In the genomic region with DNA sequence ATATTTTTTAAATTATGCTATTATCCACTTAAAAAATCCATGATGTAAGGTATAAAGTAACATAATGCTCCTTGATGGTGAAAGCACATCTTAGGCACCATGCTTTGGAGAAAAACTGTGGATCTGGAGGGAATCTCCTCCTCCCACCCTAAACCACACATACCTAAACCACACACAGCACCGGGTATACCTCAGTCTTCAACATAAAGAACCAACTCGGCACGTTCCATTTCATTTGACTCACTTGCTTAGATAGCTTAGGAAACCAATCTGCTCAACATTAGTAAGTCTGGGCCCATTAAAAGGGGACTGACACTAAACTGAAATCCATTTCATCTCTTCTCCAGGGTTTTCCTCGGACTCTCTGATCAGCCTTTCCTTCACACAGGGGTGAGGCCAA, we compare ENCODE assay signal across 16 cellular contexts.
A peak's percentile ranks its signal among the peaks of the same experiment; 100 is the strongest.
DNase-seq lines count a peak whose midpoint lies in the region; ATAC-seq and TF ChIP-seq lines count a peak whose summit lies in the region.
"Had no signal": no experiment of that assay in that cellular context is flagged by ENCODE, and none has a peak within 500 bp of the region (broad histone marks: within the 10 kb centered on the region; RNA-seq: fewer than 3 reads in every experiment).

No MANE protein-coding gene starts in this region.

- no peaks in the 10 kb centered on the region for H3K9me3 ChIP-seq in thymus (ENCODE audit: control insufficient read depth)
- H3K9me3 ChIP-seq: BE2C had no signal

- no peak overlapping the region for H3K4me3 Mint-ChIP-seq in activated CD4-positive, alpha-beta T cell treated with anti-CD3 and anti-CD28 coated beads for 36 hours
- H3K4me3 Mint-ChIP-seq in activated naive CD4-positive, alpha-beta T cell treated with anti-CD3 and anti-CD28 coated beads, Interleukin-2, amount 50 U/mL, for 24 hours = peak overlapping the region; percentile 69
- peak overlapping the region; percentile 9 for H3K4me3 Mint-ChIP-seq in activated naive CD8-positive, alpha-beta T cell

- H3K27me3 ChIP-seq in thymus (ENCODE audit: control insufficient read depth, insufficient read depth) (no peaks in the 10 kb centered on the region), dorsolateral prefrontal cortex (no peaks in the 10 kb centered on the region)
- H3K27me3 ChIP-seq: BE2C had no signal

- no peaks in the 10 kb centered on the region for H3K9me3 Mint-ChIP-seq in activated CD4-positive, alpha-beta T cell treated with anti-CD3 and anti-CD28 coated beads for 36 hours (ENCODE audit: low read depth)
- peaks cover 5% of the 10 kb centered on the region for H3K9me3 Mint-ChIP-seq in activated naive CD4-positive, alpha-beta T cell treated with anti-CD3 and anti-CD28 coated beads, Interleukin-2, amount 50 U/mL, for 24 hours
- H3K9me3 Mint-ChIP-seq in activated naive CD8-positive, alpha-beta T cell (ENCODE audit: low read depth) = no peaks in the 10 kb centered on the region

- intact Hi-C loops in activated CD4-positive, alpha-beta T cell treated with anti-CD3 and anti-CD28 coated beads for 36 hours (cut with DNase I, micrococcal nuclease) = no loop called here
- intact Hi-C loops in dorsolateral prefrontal cortex (cut with DNase I) = no loop called here

- H3K36me3 ChIP-seq in thymus (ENCODE audit: control insufficient read depth, insufficient read depth) = no peaks in the 10 kb centered on the region
- H3K36me3 ChIP-seq: BE2C had no signal

- CTCF ChIA-PET in activated CD4-positive, alpha-beta T cell treated with anti-CD3 and anti-CD28 coated beads for 36 hours (lab: Charles Lee) = interaction anchor here (0.5 to 1.8 kb wide), 5 partner anchors 8 to 102 kb away, joined by 3 to 7 read pairs (median 3); no protein-coding TSS in a partner anchor

- H3K4me3 ChIP-seq in thymus (ENCODE audit: low read length) (no peak overlapping the region), dorsolateral prefrontal cortex (no peak overlapping the region)

- peaks cover 8% of the 10 kb centered on the region for H3K36me3 Mint-ChIP-seq in activated CD4-positive, alpha-beta T cell treated with anti-CD3 and anti-CD28 coated beads for 36 hours (ENCODE audit: low read depth)
- H3K36me3 Mint-ChIP-seq in activated naive CD4-positive, alpha-beta T cell treated with anti-CD3 and anti-CD28 coated beads, Interleukin-2, amount 50 U/mL, for 24 hours = peaks cover 19% of the 10 kb centered on the region
- no peaks in the 10 kb centered on the region for H3K36me3 Mint-ChIP-seq in activated naive CD8-positive, alpha-beta T cell

- POLR2A ChIA-PET in activated CD4-positive, alpha-beta T cell treated with anti-CD3 and anti-CD28 coated beads for 36 hours (lab: Charles Lee) = no interaction called here

- ATAC-seq in activated CD4-positive, alpha-beta T cell treated with anti-CD3 and anti-CD28 coated beads for 36 hours = peak; percentile 53

- peaks cover 45% of the 10 kb centered on the region for H3K4me1 ChIP-seq in thymus (ENCODE audit: control insufficient read depth, insufficient read depth, low read length)

- H3K27ac Mint-ChIP-seq in activated CD4-positive, alpha-beta T cell treated with anti-CD3 and anti-CD28 coated beads for 36 hours = peak overlapping the region; percentile 44
- H3K27ac Mint-ChIP-seq in activated naive CD4-positive, alpha-beta T cell treated with anti-CD3 and anti-CD28 coated beads, Interleukin-2, amount 50 U/mL, for 24 hours = peak overlapping the region; percentile 80
- peak overlapping the region; percentile 75 for H3K27ac Mint-ChIP-seq in activated naive CD8-positive, alpha-beta T cell

- no peaks in the 10 kb centered on the region for H3K27me3 Mint-ChIP-seq in activated CD4-positive, alpha-beta T cell treated with anti-CD3 and anti-CD28 coated beads for 36 hours
- H3K27me3 Mint-ChIP-seq in activated naive CD4-positive, alpha-beta T cell treated with anti-CD3 and anti-CD28 coated beads, Interleukin-2, amount 50 U/mL, for 24 hours = no peaks in the 10 kb centered on the region
- H3K27me3 Mint-ChIP-seq in activated naive CD8-positive, alpha-beta T cell = no peaks in the 10 kb centered on the region

- peaks cover 78% of the 10 kb centered on the region for H3K4me1 Mint-ChIP-seq in activated CD4-positive, alpha-beta T cell treated with anti-CD3 and anti-CD28 coated beads for 36 hours
- peaks cover 91% of the 10 kb centered on the region for H3K4me1 Mint-ChIP-seq in activated naive CD4-positive, alpha-beta T cell treated with anti-CD3 and anti-CD28 coated beads, Interleukin-2, amount 50 U/mL, for 24 hours
- peaks cover 76% of the 10 kb centered on the region for H3K4me1 Mint-ChIP-seq in activated naive CD8-positive, alpha-beta T cell (ENCODE audit: low read depth)

- peak; percentile 23 for DNase-seq in activated CD4-positive, alpha-beta T cell treated with anti-CD3 and anti-CD28 coated beads for 36 hours
- DNase-seq in activated CD4-positive, alpha-beta T cell treated with anti-CD3 and anti-CD28 coated beads for 4 hours = no peak
- DNase-seq in activated naive CD4-positive, alpha-beta T cell (lab: John Stamatoyannopoulos, UW) = no peak
- DNase-seq in HUDEP-2 (lab: John Stamatoyannopoulos, UW; ENCODE audit: unreplicated experiment in 76 of 76) (no peak), dorsolateral prefrontal cortex (no peak)
- DNase-seq: 8988T, BE2C, KBM-7, NCI-H1417 treated with DMSO at 0.1 percent for 48 hours, NCI-H1930, NCI-H2171, NCI-H446, NCI-H69 had no signal

- H3K27ac ChIP-seq in thymus (ENCODE audit: low read depth) (peak overlapping the region; percentile 36), dorsolateral prefrontal cortex (no peak overlapping the region)

- WGBS in thymus = 30% methylated on average over 4 of the region's 4 CpGs

- no peak for TF ChIP-seq CTCF in dorsolateral prefrontal cortex (IDR thresholded peaks at IDR 0.05 in 54 of 56, conservative IDR thresholded peaks at IDR 0.05 in 2 of 56; ENCODE audit: low read depth in 1 of 56, partially characterized antibody in 56 of 56)
